In genomic region chr3:41247055-41247454, GRCh38 we compare ENCODE assay signal across 17 cellular contexts. TPM values are rescaled to one million over a fixed set of nuclear protein-coding genes. Genes with fewer than 3 reads are reported as not detected.
DNase-seq lines count a peak whose midpoint lies in the region; ATAC-seq and TF ChIP-seq lines count a peak whose summit lies in the region.
"Had no signal": no experiment of that assay in that cellular context is flagged by ENCODE, and none has a peak within 500 bp of the region (broad histone marks: within the 10 kb centered on the region; RNA-seq: fewer than 3 reads in every experiment).

No MANE protein-coding gene starts in this region.

- H3K27ac ChIP-seq in DOHH2 (ENCODE audit: low read depth, low read length) (no peak overlapping the region), breast epithelium (peak overlapping the region; percentile 55 to 69), left ventricle myocardium inferior (replicated peaks) (peak overlapping the region; percentile 21), trophoblast cell (ENCODE audit: low read depth, low read length) (no peak overlapping the region)
- H3K27ac ChIP-seq: PC-9 had no signal

- ATAC-seq in HG02970 (IDR thresholded peaks at IDR 0.05; ENCODE audit: low FRiP score, unreplicated experiment): no peak

- no peak overlapping the region for H3K27ac Mint-ChIP-seq in Calu3 (ENCODE audit: unreplicated experiment)

- peaks cover 10% of the 10 kb centered on the region for H3K4me1 Mint-ChIP-seq in Calu3 (ENCODE audit: low read depth, unreplicated experiment)

- no peaks in the 10 kb centered on the region for H3K27me3 ChIP-seq in DOHH2 (ENCODE audit: control insufficient read depth, low read length)
- no peaks in the 10 kb centered on the region for H3K27me3 ChIP-seq in breast epithelium
- H3K27me3 ChIP-seq in left ventricle myocardium inferior (ENCODE audit: low read depth): no peaks in the 10 kb centered on the region
- no peaks in the 10 kb centered on the region for H3K27me3 ChIP-seq in trophoblast cell (ENCODE audit: insufficient read depth, low read length)

- TF ChIP-seq CTCF in DOHH2 (IDR thresholded peaks at IDR 0.05; ENCODE audit: low read depth, low read length, poor library complexity, severe bottlenecking): no peak
- TF ChIP-seq CTCF in breast epithelium (IDR thresholded peaks at IDR 0.05): no peak
- no peak for TF ChIP-seq CTCF in left ventricle myocardium inferior (IDR thresholded peaks at IDR 0.05; ENCODE audit: borderline replicate concordance)
- TF ChIP-seq CTCF in Calu3 (IDR thresholded peaks at IDR 0.05; ENCODE audit: unreplicated experiment): no peak

- no peak overlapping the region for H3K9ac ChIP-seq in trophoblast cell (ENCODE audit: low read length)

- H4K20me1 ChIP-seq in DOHH2 (ENCODE audit: control insufficient read depth, insufficient read depth, low read depth, low read length): 0 out of 2 replicates have a peak, but pooled peaks cover 8% of the 10 kb centered on the region

- H3K79me2 ChIP-seq in DOHH2 (ENCODE audit: control insufficient read depth, low read length) (no peaks in the 10 kb centered on the region), trophoblast cell (ENCODE audit: control insufficient read depth, insufficient read depth, low read length, poor library complexity) (no peaks in the 10 kb centered on the region)

- intact Hi-C loops in breast epithelium (cut with DNase I; ENCODE audit: low total_unique reads) (no loop called here), left ventricle myocardium inferior (cut with micrococcal nuclease) (no loop called here), Calu3 (cut with micrococcal nuclease; ENCODE audit: unreplicated experiment) (no loop called here)

- H4K12ac ChIP-seq in trophoblast cell (ENCODE audit: low read depth, low read length): peak overlapping the region; percentile 7

- DNase-seq in breast epithelium (ENCODE audit: low spot score in 2 of 2) (no peak), left ventricle myocardium inferior (peak; percentile 37), trophoblast cell (no peak), Calu3 (no peak)
- DNase-seq in stimulated activated CD4-positive, alpha-beta T cell treated with anti-CD3 and anti-CD28 coated beads, Interleukin-12 subunit alpha, Interleukin-12 subunit beta, amount 100 ng/mL, for 4 hours: no peak
- DNase-seq: COR-L47, DMS153, EL, H9, MM.1S, NCI-H1092 treated with DMSO at 0.1 percent for 48 hours, NCI-H2081 treated with DMSO at 0.1 percent for 48 hours, NCI-H2227 treated with DMSO at 0.1 percent for 48 hours, NCI-H524, PC-9 had no signal

- H3K9me2 ChIP-seq in DOHH2 (replicated peaks; ENCODE audit: control insufficient read depth, low read length): no peaks in the 10 kb centered on the region

- WGBS in trophoblast cell (ENCODE audit: extremely low coverage, insufficient coverage, insufficient read length): no CpG with 5 or more reads among the region's 2 CpGs

- no peak overlapping the region for H2AK5ac ChIP-seq in trophoblast cell (ENCODE audit: low read length)

- CTCF ChIA-PET in Calu3 (lab: Charles Lee): interaction anchor here (0.5 to 0.7 kb wide), 3 partner anchors 90 to 1178 kb away, joined by 3 to 7 read pairs (median 5); no protein-coding TSS in a partner anchor

- H2BK120ac ChIP-seq in trophoblast cell (ENCODE audit: insufficient read depth, low read length, poor library complexity): no peak overlapping the region

- H3K23ac ChIP-seq in trophoblast cell (ENCODE audit: low read length): no peak overlapping the region

- H3K36me3 Mint-ChIP-seq in Calu3 (ENCODE audit: insufficient read depth, unreplicated experiment): peaks cover 20% of the 10 kb centered on the region

- H2BK12ac ChIP-seq in trophoblast cell (ENCODE audit: low read length): no peak overlapping the region

- H3K4me3 ChIP-seq in DOHH2 (ENCODE audit: low read length) (no peak overlapping the region), breast epithelium (no peak overlapping the region), left ventricle myocardium inferior (no peak overlapping the region), trophoblast cell (ENCODE audit: low read depth, low read length) (no peak overlapping the region)
- H3K4me3 ChIP-seq: PC-9 had no signal

- H4K8ac ChIP-seq in trophoblast cell (ENCODE audit: low read depth, low read length): no peak overlapping the region

- no peak overlapping the region for H3K4me3 Mint-ChIP-seq in Calu3 (ENCODE audit: low read depth, unreplicated experiment)
- H3K4me3 Mint-ChIP-seq: H9 had no signal

- H3K9me3 ChIP-seq in DOHH2 (ENCODE audit: control insufficient read depth, insufficient read depth, low read length) (no peaks in the 10 kb centered on the region), breast epithelium (no peaks in the 10 kb centered on the region), left ventricle myocardium inferior (replicated peaks) (no peaks in the 10 kb centered on the region), trophoblast cell (ENCODE audit: insufficient read depth, low read depth, low read length) (no peaks in the 10 kb centered on the region)

- H3K36me3 ChIP-seq in DOHH2 (ENCODE audit: control insufficient read depth, low read length) (no peaks in the 10 kb centered on the region; the same call in 1 of the 2 replicates), breast epithelium (no peaks in the 10 kb centered on the region), left ventricle myocardium inferior (peaks cover 10% of the 10 kb centered on the region), trophoblast cell (ENCODE audit: control insufficient read depth in 1 of 2, insufficient read depth in 2 of 2, low read length in 2 of 2) (peaks cover 2 to 23% of the 10 kb centered on the region in 2 experiments)

- H3K27me3 Mint-ChIP-seq in Calu3 (ENCODE audit: unreplicated experiment): no peaks in the 10 kb centered on the region

- no peak overlapping the region for H3K4ac ChIP-seq in trophoblast cell (ENCODE audit: low read depth, low read length)

- H3K4me2 ChIP-seq in DOHH2 (ENCODE audit: low read length) (peak overlapping the region; percentile 16; the same call in 1 of the 2 replicates), trophoblast cell (ENCODE audit: low read length) (no peak overlapping the region)
- H3K4me2 ChIP-seq: PC-9 had no signal

- no TSS peak for BruUV-seq in Calu3 (replicated peaks; lab: Mats Ljungman, UMichigan)

- H3K14ac ChIP-seq in trophoblast cell (ENCODE audit: low read length): no peak overlapping the region

- H2BK5ac ChIP-seq in trophoblast cell (ENCODE audit: low read depth, low read length, poor library complexity): no peak overlapping the region

- H4K91ac ChIP-seq in trophoblast cell (ENCODE audit: low read depth, low read length): no peak overlapping the region

- no peak overlapping the region for H2AFZ ChIP-seq in trophoblast cell (ENCODE audit: insufficient read depth, low read length, poor library complexity)
- H2AFZ ChIP-seq: PC-9 had no signal

- H3K79me1 ChIP-seq in trophoblast cell (ENCODE audit: low read length): peaks cover 2% of the 10 kb centered on the region

- no peak overlapping the region for H3K18ac ChIP-seq in trophoblast cell (ENCODE audit: low read length)

- no peaks in the 10 kb centered on the region for H3F3A ChIP-seq in DOHH2 (ENCODE audit: control insufficient read depth, insufficient read depth)

- H3K4me1 ChIP-seq in DOHH2 (ENCODE audit: control insufficient read depth, low read length) (peaks cover 13% of the 10 kb centered on the region), breast epithelium (no peaks in the 10 kb centered on the region), left ventricle myocardium inferior (peaks cover 41% of the 10 kb centered on the region), trophoblast cell (ENCODE audit: control insufficient read depth in 1 of 2, insufficient read depth in 2 of 2, low read length in 2 of 2) (peaks cover 0 to 5% of the 10 kb centered on the region in 2 experiments)

- no peak for TF ChIP-seq POLR2A in breast epithelium (IDR thresholded peaks at IDR 0.05)

- no peaks in the 10 kb centered on the region for H3K9me3 Mint-ChIP-seq in Calu3 (ENCODE audit: low read depth, unreplicated experiment)
- H3K9me3 Mint-ChIP-seq: H9 had no signal

RNA-seq across cellular contexts. Expression of gene CTNNB1, which starts 47.8 kb away (rescaled TPM):
- total RNA-seq in breast epithelium (100 to 1,000 TPM; 419 to 687 (median 617) TPM), left ventricle myocardium inferior (164 TPM), Calu3 (2022) (252 and 258 TPM in 2 replicates)
- polyA plus RNA-seq in trophoblast cell (2013): 1,013 and 1,027 TPM in 2 replicates

Comparison
In these comparisons a context has a peak if more than half of its experiments do, and no peak if none do; other contexts are left out.
1. H3K27ac ChIP-seq: peak in breast epithelium (2 of 2) and left ventricle myocardium inferior (single experiment); none in DOHH2 (single experiment) and trophoblast cell (single experiment).